Comparison of ENCODE assay signal across 8 cellular contexts in genomic region chr20:10433623-10434466, GRCh38. TPM values are rescaled to one million over a fixed set of nuclear protein-coding genes. Genes with fewer than 3 reads are reported as not detected.
A peak's percentile ranks its signal among the peaks of the same experiment; 100 is the strongest.
DNase-seq lines count a peak whose midpoint lies in the region; ATAC-seq and TF ChIP-seq lines count a peak whose summit lies in the region.

TSS of gene MKKS (minus strand) at chr20:10434222. CDS start at chr20:10413514, 20,708 bp downstream.

- peaks cover 37% of the 10 kb centered on the region for H3K4me1 Mint-ChIP-seq in activated T-helper 17 cell treated with anti-CD3 and anti-CD28 coated beads, Interleukin-2, amount 50 U/mL, for 72 hours
- peaks cover 27% of the 10 kb centered on the region for H3K4me1 Mint-ChIP-seq in nephron

- H3K9ac ChIP-seq in DND-41 (ENCODE audit: low read depth, low read length): peak within 1 kb of the TSS; percentile 94

- H3K36me3 ChIP-seq in DND-41 (ENCODE audit: insufficient read depth, low read length) (no peaks in the 10 kb centered on the region; the same call in 1 of the 2 replicates), KOPT-K1 (ENCODE audit: insufficient read depth, low read length) (no peaks in the 10 kb centered on the region)

- no peaks in the 10 kb centered on the region for H3K36me3 Mint-ChIP-seq in activated T-helper 17 cell treated with anti-CD3 and anti-CD28 coated beads, Interleukin-2, amount 50 U/mL, for 72 hours (ENCODE audit: low read depth)
- H3K36me3 Mint-ChIP-seq in nephron (ENCODE audit: low read depth): no peaks in the 10 kb centered on the region

- H3K9me3 Mint-ChIP-seq in activated T-helper 17 cell treated with anti-CD3 and anti-CD28 coated beads, Interleukin-2, amount 50 U/mL, for 72 hours: no peaks in the 10 kb centered on the region
- H3K9me3 Mint-ChIP-seq in nephron: no peaks in the 10 kb centered on the region

- DNase-seq in DND-41: peak; percentile 93
- peak; percentile 93 for DNase-seq in RKO (ENCODE audit: low spot score)
- DNase-seq in fibroblast of mammary gland (ENCODE audit: low read depth): peak; percentile 87
- peak; percentile 87 for DNase-seq in stimulated activated naive CD8-positive, alpha-beta T cell treated with anti-CD3 and anti-CD28 coated beads, Interleukin-15, Interleukin-2, amounts not matched to agents 100 U/mL and 50 U/mL, for 24 hours

- peak within 1 kb of the TSS; percentile 77 for H3K4me2 ChIP-seq in DND-41 (ENCODE audit: insufficient read depth, low read length)

- peaks cover 58% of the 10 kb centered on the region for H3K4me1 ChIP-seq in DND-41 (ENCODE audit: insufficient read depth, low read length)

- H3K79me2 ChIP-seq in DND-41 (ENCODE audit: insufficient read depth, low read length): peaks cover 88% of the 10 kb centered on the region

- ATAC-seq in DND-41 (ENCODE audit: insufficient read depth, low read depth): peak; percentile 69
- ATAC-seq in GM21786 (IDR thresholded peaks at IDR 0.05; ENCODE audit: unreplicated experiment): peak; percentile 39
- peak; percentile 66 for ATAC-seq in activated T-helper 17 cell treated with anti-CD3 and anti-CD28 coated beads, Interleukin-2, amount 50 U/mL, for 72 hours (replicated peaks)
- ATAC-seq in stimulated activated naive CD8-positive, alpha-beta T cell treated with anti-CD3 and anti-CD28 coated beads, Interleukin-15, Interleukin-2, amounts not matched to agents 100 U/mL and 50 U/mL, for 24 hours: peak; percentile 67

- H3K9me3 ChIP-seq in DND-41 (ENCODE audit: insufficient read depth, low read length, severe bottlenecking): no peaks in the 10 kb centered on the region
- no peaks in the 10 kb centered on the region for H3K9me3 ChIP-seq in KOPT-K1 (ENCODE audit: insufficient read depth, low read length, poor library complexity, severe bottlenecking)

- no peaks in the 10 kb centered on the region for H3K27me3 ChIP-seq in DND-41 (ENCODE audit: insufficient read depth, low read length, poor library complexity)

- TF ChIP-seq CTCF in DND-41 (IDR thresholded peaks at IDR 0.05; ENCODE audit: borderline replicate concordance, extremely low read depth, low read length, poor library complexity, severe bottlenecking): peak; percentile 37
- TF ChIP-seq CTCF in fibroblast of mammary gland (conservative IDR thresholded peaks at IDR 0.05; ENCODE audit: control insufficient read depth, insufficient read depth, low read depth, low read length): no peak
- TF ChIP-seq CTCF in nephron (IDR thresholded peaks at IDR 0.05; ENCODE audit: unreplicated experiment in 3 of 3): peak in 1 of 3 experiments; percentile 16

- peak within 1 kb of the TSS; percentile 89 for H3K4me3 Mint-ChIP-seq in activated T-helper 17 cell treated with anti-CD3 and anti-CD28 coated beads, Interleukin-2, amount 50 U/mL, for 72 hours
- H3K4me3 Mint-ChIP-seq in nephron: peak within 1 kb of the TSS; percentile 91 to 95 (median 92)

- H3K4me3 ChIP-seq in DND-41 (ENCODE audit: low read depth in 1 of 2, low read length in 2 of 2) (peak within 1 kb of the TSS; percentile 70 to 87), fibroblast of mammary gland (ENCODE audit: control insufficient read depth, low read depth, low read length) (peak within 1 kb of the TSS; percentile 86)

- H3K27ac ChIP-seq in DND-41 (ENCODE audit: low read length) (peak within 1 kb of the TSS; percentile 96), KOPT-K1 (ENCODE audit: low read depth, low read length, poor library complexity, severe bottlenecking) (peak within 1 kb of the TSS; percentile 87)

- peak within 1 kb of the TSS; percentile 98 for H2AFZ ChIP-seq in DND-41 (ENCODE audit: low read depth, low read length)

- H3K27ac Mint-ChIP-seq in activated T-helper 17 cell treated with anti-CD3 and anti-CD28 coated beads, Interleukin-2, amount 50 U/mL, for 72 hours: peak within 1 kb of the TSS; percentile 93
- H3K27ac Mint-ChIP-seq in nephron: peak within 1 kb of the TSS; percentile 96 to 98 (median 96)

- no peaks in the 10 kb centered on the region for H3K27me3 Mint-ChIP-seq in activated T-helper 17 cell treated with anti-CD3 and anti-CD28 coated beads, Interleukin-2, amount 50 U/mL, for 72 hours
- H3K27me3 Mint-ChIP-seq in nephron (ENCODE audit: low read depth): no peaks in the 10 kb centered on the region

- H4K20me1 ChIP-seq in DND-41 (ENCODE audit: insufficient read depth, low read length): peaks cover 7% of the 10 kb centered on the region

RNA-seq across cellular contexts. Expression of gene MKKS, which starts in this region (rescaled TPM):
- total RNA-seq in activated T-helper 17 cell treated with anti-CD3 and anti-CD28 coated beads, Interleukin-2, amount 50 U/mL, for 72 hours: 1 to 10 TPM; 3.2 to 5.4 TPM

Comparison
In these comparisons a context has a peak if more than half of its experiments do, and no peak if none do; other contexts are left out.
1. Peak in every context shown above with its lines: DNase-seq, ATAC-seq, H3K4me3 ChIP-seq and H3K27ac ChIP-seq.